ENCODE assay signal across 21 cellular contexts in genomic region chr13:65768545-65768944, GRCh38.
"Had no signal": no experiment of that assay in that cellular context is flagged by ENCODE, and none has a peak within 500 bp of the region (broad histone marks: within the 10 kb centered on the region; RNA-seq: fewer than 3 reads in every experiment).

No MANE protein-coding gene starts in this region.

- H3K27me3 ChIP-seq: ascending aorta, brain microvascular endothelial cell, foreskin keratinocyte, upper lobe of right lung had no signal

- H3K27me3 Mint-ChIP-seq: activated T-helper 17 cell treated with anti-CD3 and anti-CD28 coated beads, Interleukin-2, amount 50 U/mL, for 72 hours; dendritic cell treated with granulocyte-macrophage colony-stimulating factor and Interleukin-4, amounts not matched to agents 40 ng/mL and 50 ng/mL, for 4 days; memory B cell had no signal

- H3K4me3 ChIP-seq: ascending aorta, mucosa of descending colon, upper lobe of right lung had no signal

- H3K36me3 ChIP-seq: ascending aorta, brain microvascular endothelial cell, upper lobe of right lung had no signal

- H3K27ac Mint-ChIP-seq: activated naive CD4-positive, alpha-beta T cell treated with anti-CD3 and anti-CD28 coated beads, Interleukin-2, amount 50 U/mL, for 72 hours; activated T-helper 17 cell treated with anti-CD3 and anti-CD28 coated beads, Interleukin-2, amount 50 U/mL, for 72 hours; dendritic cell treated with granulocyte-macrophage colony-stimulating factor and Interleukin-4, amounts not matched to agents 40 ng/mL and 50 ng/mL, for 4 days; memory B cell; nephron progenitor cell had no signal

- H3K4me1 Mint-ChIP-seq: activated T-helper 17 cell treated with anti-CD3 and anti-CD28 coated beads, Interleukin-2, amount 50 U/mL, for 72 hours; memory B cell; nephron progenitor cell had no signal

- DNase-seq: activated CD4-positive, alpha-beta T cell treated with anti-CD3 and anti-CD28 coated beads for 1 hour; activated T-cell treated with anti-CD3 and anti-CD28 coated beads, Interleukin-2, amount 50 U/mL, for 1 hour; brain microvascular endothelial cell; caudate nucleus; effector CD4-positive, alpha-beta T cell; foreskin keratinocyte; left cardiac atrium; mucosa of descending colon; nephron progenitor cell; nucleus accumbens; small intestine; stimulated activated CD8-positive, alpha-beta memory T cell treated with anti-CD3 and anti-CD28 coated beads, Interleukin-4, amount 100 ng/mL, for 48 hours; stimulated activated naive CD4-positive, alpha-beta T cell; upper lobe of right lung had no signal

- H3K9me3 ChIP-seq: upper lobe of right lung had no signal

- H3K27ac ChIP-seq: ascending aorta, brain microvascular endothelial cell, foreskin keratinocyte, upper lobe of right lung, VCaP had no signal

- H3K4me3 Mint-ChIP-seq: activated T-helper 17 cell treated with anti-CD3 and anti-CD28 coated beads, Interleukin-2, amount 50 U/mL, for 72 hours; dendritic cell treated with granulocyte-macrophage colony-stimulating factor and Interleukin-4, amounts not matched to agents 40 ng/mL and 50 ng/mL, for 4 days; memory B cell; nephron progenitor cell had no signal

- H3K4me1 ChIP-seq: ascending aorta, foreskin keratinocyte, upper lobe of right lung had no signal

- H3K36me3 Mint-ChIP-seq: activated naive CD4-positive, alpha-beta T cell treated with anti-CD3 and anti-CD28 coated beads, Interleukin-2, amount 50 U/mL, for 72 hours; memory B cell had no signal

- ATAC-seq: activated naive CD4-positive, alpha-beta T cell treated with anti-CD3 and anti-CD28 coated beads, Interleukin-2, amount 50 U/mL, for 72 hours; activated T-helper 17 cell treated with anti-CD3 and anti-CD28 coated beads, Interleukin-2, amount 50 U/mL, for 72 hours; foreskin keratinocyte; left cardiac atrium; mucosa of descending colon; sciatic nerve; upper lobe of right lung had no signal
